1 cellular context compared by ENCODE assay signal in the genomic region with DNA sequence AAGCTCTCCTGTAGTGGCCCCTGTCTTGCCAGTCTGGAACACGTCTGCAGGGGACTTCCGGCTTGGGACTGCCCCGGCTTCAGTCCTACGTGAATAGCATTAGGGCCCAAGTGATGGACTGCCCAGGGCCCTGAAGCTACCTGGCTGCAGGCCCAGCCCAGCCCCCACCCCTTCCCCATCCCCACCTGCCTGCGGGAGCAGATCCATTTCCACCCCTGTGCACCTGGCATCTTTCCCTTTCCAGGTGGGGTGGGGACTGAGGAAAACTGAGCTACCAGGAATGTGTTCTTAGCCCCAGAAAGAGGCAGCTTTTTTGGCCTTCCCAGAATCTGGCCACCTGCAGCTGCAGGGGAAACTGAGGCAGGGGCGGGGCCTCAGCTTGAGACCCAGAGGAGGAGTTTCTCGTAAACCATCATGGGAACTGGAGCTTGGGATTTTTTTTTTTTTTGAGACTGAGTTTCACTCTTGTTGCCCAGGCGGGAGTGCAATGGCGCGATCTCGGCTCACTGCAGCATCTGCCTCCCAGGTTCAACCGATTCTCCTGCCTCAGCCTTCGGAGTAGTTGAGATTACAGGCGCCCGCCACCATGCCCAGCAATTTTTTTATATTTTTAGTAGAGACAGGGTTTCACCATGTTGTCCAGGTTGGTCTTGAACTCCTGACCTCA.
TF ChIP-seq lines count a peak whose summit lies in the region.

No MANE protein-coding gene starts in this region.

TF ChIP-seq in GM12878, 131 proteins besides CTCF, POLR2A, EP300 and RAD21 (continued from another document):
- TF ChIP-seq PBX3 (IDR thresholded peaks at IDR 0.05; ENCODE audit: insufficient replicate concordance, low read depth, low read length) (no peak), EED (IDR thresholded peaks at IDR 0.05; ENCODE audit: low read depth) (no peak), YBX1 (IDR thresholded peaks at IDR 0.05) (no peak), RELA (IDR thresholded peaks at IDR 0.05; ENCODE audit: borderline replicate concordance, partially characterized antibody) (no peak), ZNF384 (IDR thresholded peaks at IDR 0.05; ENCODE audit: borderline replicate concordance, low read depth, low read length) (no peak), FOXK2 (IDR thresholded peaks at IDR 0.05) (no peak), REST (IDR thresholded peaks at IDR 0.05; ENCODE audit: low read depth, low read length) (no peak)
